ENCODE assay signal across 19 cellular contexts in genomic region chr1:236166041-236166440, GRCh38. TPM values are rescaled to one million over a fixed set of nuclear protein-coding genes. Genes with fewer than 3 reads are reported as not detected.
DNase-seq lines count a peak whose midpoint lies in the region; TF ChIP-seq lines count a peak whose summit lies in the region.
"Had no signal": no experiment of that assay in that cellular context is flagged by ENCODE, and none has a peak within 500 bp of the region (broad histone marks: within the 10 kb centered on the region; RNA-seq: fewer than 3 reads in every experiment).

No MANE protein-coding gene starts in this region.

- peaks cover 7% of the 10 kb centered on the region for H3K9me3 ChIP-seq in WERI-Rb-1 (ENCODE audit: severe bottlenecking)
- H3K9me3 ChIP-seq: BE2C had no signal

- no peak overlapping the region for H3K27ac ChIP-seq in WERI-Rb-1
- H3K27ac ChIP-seq: BLaER1 had no signal

- no peaks in the 10 kb centered on the region for H3K4me1 Mint-ChIP-seq in neural crest cell

- H3K4me3 ChIP-seq in WERI-Rb-1 (ENCODE audit: low read depth, low read length) = no peak overlapping the region
- H3K4me3 ChIP-seq: BLaER1 had no signal

- H3K27me3 Mint-ChIP-seq in neural crest cell (ENCODE audit: low read depth) = no peaks in the 10 kb centered on the region
- H3K27me3 Mint-ChIP-seq: CD4-positive, alpha-beta memory T cell; CD4-positive, CD25-positive, alpha-beta regulatory T cell; CD8-positive, alpha-beta memory T cell had no signal

- peak; percentile 98 for DNase-seq in COLO829 (ENCODE audit: low spot score)
- DNase-seq in SK-MEL-5 (ENCODE audit: low read depth, low spot score) = peak; percentile 82
- DNase-seq in neural crest cell (ENCODE audit: low read depth, low spot score) = no peak
- no peak for DNase-seq in NCI-H345 (lab: John Stamatoyannopoulos, UW)
- DNase-seq in stimulated activated CD4-positive, alpha-beta T cell treated with anti-CD3 and anti-CD28 coated beads, Interleukin-12 subunit alpha, Interleukin-12 subunit beta, amount 100 ng/mL, for 4 hours = no peak
- no peak for DNase-seq in WERI-Rb-1
- DNase-seq: 8988T; ACHN; BE2C; C1 segment of cervical spinal cord; Caco-2; Calu3; CD4-positive, alpha-beta memory T cell; CD4-positive, CD25-positive, alpha-beta regulatory T cell; CD8-positive, alpha-beta memory T cell; DMS79 treated with DMSO at 0.1 percent for 48 hours; GF-D8 had no signal

- no peak overlapping the region for H3K4me3 Mint-ChIP-seq in neural crest cell
- H3K4me3 Mint-ChIP-seq: CD14-positive monocyte; CD4-positive, alpha-beta memory T cell; CD4-positive, CD25-positive, alpha-beta regulatory T cell; CD8-positive, alpha-beta memory T cell had no signal

- H3K36me3 Mint-ChIP-seq in neural crest cell (ENCODE audit: low read depth) = peaks cover 28% of the 10 kb centered on the region

- peak overlapping the region; percentile 12 for H3K27ac Mint-ChIP-seq in neural crest cell (ENCODE audit: unreplicated experiment)
- H3K27ac Mint-ChIP-seq: CD14-positive monocyte; CD8-positive, alpha-beta memory T cell had no signal

- no peaks in the 10 kb centered on the region for H3K36me3 ChIP-seq in WERI-Rb-1
- H3K36me3 ChIP-seq: BE2C had no signal

- TF ChIP-seq CTCF in neural crest cell (conservative IDR thresholded peaks at IDR 0.05) = no peak
- no peak for TF ChIP-seq CTCF in WERI-Rb-1 (IDR thresholded peaks at IDR 0.05; ENCODE audit: low read depth, low read length)

- no peaks in the 10 kb centered on the region for H3K27me3 ChIP-seq in WERI-Rb-1 (ENCODE audit: insufficient read depth, low read depth, severe bottlenecking)
- H3K27me3 ChIP-seq: BE2C, BLaER1 had no signal

- in situ Hi-C loops in SK-MEL-5 (cut with HindIII; ENCODE audit: low pct_unique_long_range_greater_than_20kb, low sequenced_read_pairs) = no loop called here

- H3K9me3 Mint-ChIP-seq in neural crest cell = peaks cover 8% of the 10 kb centered on the region

RNA-seq across cellular contexts. Expression of gene GPR137B, which starts 23.7 kb away (rescaled TPM):
- total RNA-seq in SK-MEL-5 (2014; rRNA removed; shearing (Covaris generic)) = 105 and 115 TPM in 2 replicates
- polyA plus RNA-seq in SK-MEL-5 (2015; cell fraction: cytosol; rRNA removed) = 148 and 164 TPM in 2 replicates
- polyA plus RNA-seq in SK-MEL-5 (2015; cell fraction: nucleus; rRNA removed) = 51.7 and 52.5 TPM in 2 replicates
- total RNA-seq in neural crest cell = 11.8 and 12.4 TPM in 2 replicates

Comparison
In these comparisons a context has a peak if more than half of its experiments do, and no peak if none do; other contexts are left out.
1. DNase-seq: peak in COLO829 (single experiment) and SK-MEL-5 (single experiment); none in neural crest cell (single experiment), NCI-H345 (single experiment), stimulated activated CD4-positive, alpha-beta T cell treated with anti-CD3 and anti-CD28 coated beads, Interleukin-12 subunit alpha, Interleukin-12 subunit beta, amount 100 ng/mL, for 4 hours (single experiment) and WERI-Rb-1 (single experiment).